In the genomic region with DNA sequence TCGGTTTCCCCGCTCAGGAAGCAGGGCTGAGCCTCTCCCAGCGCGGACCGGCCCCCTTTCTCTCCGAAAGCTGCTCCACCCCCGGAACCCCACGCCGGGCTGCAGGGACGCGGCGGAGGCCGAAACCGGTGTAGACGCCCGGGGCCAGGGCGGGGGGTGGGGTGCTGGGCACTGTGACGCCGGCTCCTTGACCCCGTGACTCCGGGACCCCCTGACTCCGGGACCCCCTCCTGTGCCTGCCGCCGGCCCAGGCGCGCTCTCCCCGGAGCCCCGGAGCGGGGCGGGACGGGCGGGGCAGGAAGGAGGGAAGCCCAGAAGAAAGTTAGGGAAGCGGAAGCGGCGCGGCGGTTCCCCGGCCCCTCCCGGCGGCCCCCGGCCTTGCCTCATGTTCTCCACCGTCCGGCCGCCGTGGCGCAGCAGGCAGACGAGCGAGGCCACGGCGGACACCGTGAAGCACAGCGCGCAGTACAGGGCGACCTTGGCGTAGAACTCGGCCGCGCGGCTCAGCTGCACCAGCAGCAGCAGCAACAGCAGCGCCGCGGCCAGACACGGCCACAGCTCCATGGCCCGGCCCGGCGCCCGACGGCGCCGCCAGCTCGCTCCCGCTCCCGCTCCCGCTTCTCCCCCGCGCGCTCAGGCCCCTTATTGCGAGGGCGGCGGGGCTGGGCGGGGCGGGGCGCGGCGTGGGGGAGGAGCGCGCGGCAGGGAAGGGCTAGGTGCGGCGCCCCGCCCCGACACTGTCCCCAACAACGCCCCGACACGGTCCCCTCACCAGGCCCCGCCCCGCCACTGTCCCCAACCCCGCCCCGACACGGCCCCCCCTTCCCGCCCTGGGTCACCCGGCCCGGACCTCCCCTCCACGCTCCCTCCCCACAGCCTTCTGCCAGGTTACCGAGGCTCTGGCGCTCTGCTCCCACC, we compare ENCODE assay signal across 1 cellular context.
TF ChIP-seq lines count a peak whose summit lies in the region.

A gene (minus strand): TSS at position 664 of the 918 bp plus-strand sequence. CDS start 100 bp downstream, at position 564.

TF ChIP-seq in K562, 482 proteins besides CTCF, POLR2A, EP300 and RAD21 (continued from another document and continues in another):
- TF ChIP-seq, protein P1, sequence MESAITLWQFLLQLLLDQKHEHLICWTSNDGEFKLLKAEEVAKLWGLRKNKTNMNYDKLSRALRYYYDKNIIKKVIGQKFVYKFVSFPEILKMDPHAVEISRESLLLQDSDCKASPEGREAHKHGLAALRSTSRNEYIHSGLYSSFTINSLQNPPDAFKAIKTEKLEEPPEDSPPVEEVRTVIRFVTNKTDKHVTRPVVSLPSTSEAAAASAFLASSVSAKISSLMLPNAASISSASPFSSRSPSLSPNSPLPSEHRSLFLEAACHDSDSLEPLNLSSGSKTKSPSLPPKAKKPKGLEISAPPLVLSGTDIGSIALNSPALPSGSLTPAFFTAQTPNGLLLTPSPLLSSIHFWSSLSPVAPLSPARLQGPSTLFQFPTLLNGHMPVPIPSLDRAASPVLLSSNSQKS (CRISPR knock-in tag; IDR thresholded peaks at IDR 0.05): no peak
- TF ChIP-seq ZNF551 (CRISPR knock-in tag; IDR thresholded peaks at IDR 0.05) (no peak), HDAC8 (tag; IDR thresholded peaks at IDR 0.05) (0 out of 2 replicates have a peak, but pooled peaks have one; percentile 45), U2AF1 (optimal IDR thresholded peaks at IDR 0.05; ENCODE audit: low read depth, low read length) (no peak), SREBF2 (CRISPR knock-in tag; IDR thresholded peaks at IDR 0.05) (no peak), SMARCE1 (IDR thresholded peaks at IDR 0.05) (no peak), CCNT2 (IDR thresholded peaks at IDR 0.05; ENCODE audit: borderline replicate concordance, extremely low read depth, insufficient read length, low read depth, low read length) (peak; percentile 61), GATAD2A (IDR thresholded peaks at IDR 0.05) (no peak), ZSCAN29 (IDR thresholded peaks at IDR 0.05) (peak; percentile 95), TAF1 (IDR thresholded peaks at IDR 0.05; ENCODE audit: control insufficient read depth, extremely low read depth, insufficient read depth, low read length, severe bottlenecking) (peak; percentile 50), RFX1 (IDR thresholded peaks at IDR 0.05) (no peak), KHSRP (IDR thresholded peaks at IDR 0.05) (no peak), LCOR (CRISPR knock-in tag; IDR thresholded peaks at IDR 0.05) (peak; percentile 35; the same call in 1 of the 2 replicates), ZBTB1 (CRISPR knock-in tag; IDR thresholded peaks at IDR 0.05; ENCODE audit: borderline replicate concordance, low read depth) (no peak), RBM34 (IDR thresholded peaks at IDR 0.05; ENCODE audit: borderline replicate concordance, insufficient read depth, low read length) (no peak), STAG1 (CRISPR knock-in tag; IDR thresholded peaks at IDR 0.05; ENCODE audit: borderline replicate concordance) (0 out of 2 replicates have a peak, but pooled peaks have one; percentile 27), KDM2B (CRISPR knock-in tag; IDR thresholded peaks at IDR 0.05) (no peak), ZNF124 (CRISPR knock-in tag; IDR thresholded peaks at IDR 0.05) (0 out of 2 replicates have a peak, but pooled peaks have one; percentile 60), ZNF445 (CRISPR knock-in tag; IDR thresholded peaks at IDR 0.05; ENCODE audit: low read depth) (no peak), POLR2G (IDR thresholded peaks at IDR 0.05; ENCODE audit: low read depth, low read length) (peak; percentile 91), PRPF4 (IDR thresholded peaks at IDR 0.05; ENCODE audit: insufficient read depth, low read depth, low read length, poor library complexity, severe bottlenecking) (no peak), ZZZ3 (IDR thresholded peaks at IDR 0.05) (no peak), FUS (optimal IDR thresholded peaks at IDR 0.05; ENCODE audit: low read depth, low read length) (peak; percentile 63), CAMTA2 (CRISPR knock-in tag; conservative IDR thresholded peaks at IDR 0.05) (0 out of 2 replicates have a peak, but pooled peaks have one; percentile 56), ZNF586 (CRISPR knock-in tag; conservative IDR thresholded peaks at IDR 0.05) (no peak), STAT5B (CRISPR knock-in tag; IDR thresholded peaks at IDR 0.05) (no peak), SIX5 (IDR thresholded peaks at IDR 0.05; ENCODE audit: borderline replicate concordance in 1 of 2, insufficient read depth in 1 of 2, low read depth in 1 of 2, low read length in 2 of 2) (no peak)
- TF ChIP-seq, protein P2, sequence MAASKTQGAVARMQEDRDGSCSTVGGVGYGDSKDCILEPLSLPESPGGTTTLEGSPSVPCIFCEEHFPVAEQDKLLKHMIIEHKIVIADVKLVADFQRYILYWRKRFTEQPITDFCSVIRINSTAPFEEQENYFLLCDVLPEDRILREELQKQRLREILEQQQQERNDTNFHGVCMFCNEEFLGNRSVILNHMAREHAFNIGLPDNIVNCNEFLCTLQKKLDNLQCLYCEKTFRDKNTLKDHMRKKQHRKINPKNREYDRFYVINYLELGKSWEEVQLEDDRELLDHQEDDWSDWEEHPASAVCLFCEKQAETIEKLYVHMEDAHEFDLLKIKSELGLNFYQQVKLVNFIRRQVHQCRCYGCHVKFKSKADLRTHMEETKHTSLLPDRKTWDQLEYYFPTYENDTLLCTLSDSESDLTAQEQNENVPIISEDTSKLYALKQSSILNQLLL (CRISPR knock-in tag; IDR thresholded peaks at IDR 0.05; ENCODE audit: borderline replicate concordance): no peak
- TF ChIP-seq, protein P3, sequence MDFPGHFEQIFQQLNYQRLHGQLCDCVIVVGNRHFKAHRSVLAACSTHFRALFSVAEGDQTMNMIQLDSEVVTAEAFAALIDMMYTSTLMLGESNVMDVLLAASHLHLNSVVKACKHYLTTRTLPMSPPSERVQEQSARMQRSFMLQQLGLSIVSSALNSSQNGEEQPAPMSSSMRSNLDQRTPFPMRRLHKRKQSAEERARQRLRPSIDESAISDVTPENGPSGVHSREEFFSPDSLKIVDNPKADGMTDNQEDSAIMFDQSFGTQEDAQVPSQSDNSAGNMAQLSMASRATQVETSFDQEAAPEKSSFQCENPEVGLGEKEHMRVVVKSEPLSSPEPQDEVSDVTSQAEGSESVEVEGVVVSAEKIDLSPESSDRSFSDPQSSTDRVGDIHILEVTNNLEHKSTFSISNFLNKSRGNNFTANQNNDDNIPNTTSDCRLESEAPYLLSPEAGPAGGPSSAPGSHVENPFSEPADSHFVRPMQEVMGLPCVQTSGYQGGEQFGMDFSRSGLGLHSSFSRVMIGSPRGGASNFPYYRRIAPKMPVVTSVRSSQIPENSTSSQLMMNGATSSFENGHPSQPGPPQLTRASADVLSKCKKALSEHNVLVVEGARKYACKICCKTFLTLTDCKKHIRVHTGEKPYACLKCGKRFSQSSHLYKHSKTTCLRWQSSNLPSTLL (IDR thresholded peaks at IDR 0.05): no peak
- TF ChIP-seq, protein P4, sequence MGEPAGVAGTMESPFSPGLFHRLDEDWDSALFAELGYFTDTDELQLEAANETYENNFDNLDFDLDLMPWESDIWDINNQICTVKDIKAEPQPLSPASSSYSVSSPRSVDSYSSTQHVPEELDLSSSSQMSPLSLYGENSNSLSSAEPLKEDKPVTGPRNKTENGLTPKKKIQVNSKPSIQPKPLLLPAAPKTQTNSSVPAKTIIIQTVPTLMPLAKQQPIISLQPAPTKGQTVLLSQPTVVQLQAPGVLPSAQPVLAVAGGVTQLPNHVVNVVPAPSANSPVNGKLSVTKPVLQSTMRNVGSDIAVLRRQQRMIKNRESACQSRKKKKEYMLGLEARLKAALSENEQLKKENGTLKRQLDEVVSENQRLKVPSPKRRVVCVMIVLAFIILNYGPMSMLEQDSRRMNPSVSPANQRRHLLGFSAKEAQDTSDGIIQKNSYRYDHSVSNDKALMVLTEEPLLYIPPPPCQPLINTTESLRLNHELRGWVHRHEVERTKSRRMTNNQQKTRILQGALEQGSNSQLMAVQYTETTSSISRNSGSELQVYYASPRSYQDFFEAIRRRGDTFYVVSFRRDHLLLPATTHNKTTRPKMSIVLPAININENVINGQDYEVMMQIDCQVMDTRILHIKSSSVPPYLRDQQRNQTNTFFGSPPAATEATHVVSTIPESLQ (CRISPR knock-in tag; IDR thresholded peaks at IDR 0.05): no peak
- TF ChIP-seq, protein P5, sequence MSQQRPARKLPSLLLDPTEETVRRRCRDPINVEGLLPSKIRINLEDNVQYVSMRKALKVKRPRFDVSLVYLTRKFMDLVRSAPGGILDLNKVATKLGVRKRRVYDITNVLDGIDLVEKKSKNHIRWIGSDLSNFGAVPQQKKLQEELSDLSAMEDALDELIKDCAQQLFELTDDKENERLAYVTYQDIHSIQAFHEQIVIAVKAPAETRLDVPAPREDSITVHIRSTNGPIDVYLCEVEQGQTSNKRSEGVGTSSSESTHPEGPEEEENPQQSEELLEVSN (IDR thresholded peaks at IDR 0.05; ENCODE audit: borderline replicate concordance in 1 of 2, extremely low read depth in 1 of 2, insufficient read depth in 1 of 2, insufficient read length in 1 of 2, low read depth in 1 of 2, low read length in 1 of 2, poor library complexity in 1 of 2, severe bottlenecking in 1 of 2): peak; percentile 54 to 84
- TF ChIP-seq, protein P6, sequence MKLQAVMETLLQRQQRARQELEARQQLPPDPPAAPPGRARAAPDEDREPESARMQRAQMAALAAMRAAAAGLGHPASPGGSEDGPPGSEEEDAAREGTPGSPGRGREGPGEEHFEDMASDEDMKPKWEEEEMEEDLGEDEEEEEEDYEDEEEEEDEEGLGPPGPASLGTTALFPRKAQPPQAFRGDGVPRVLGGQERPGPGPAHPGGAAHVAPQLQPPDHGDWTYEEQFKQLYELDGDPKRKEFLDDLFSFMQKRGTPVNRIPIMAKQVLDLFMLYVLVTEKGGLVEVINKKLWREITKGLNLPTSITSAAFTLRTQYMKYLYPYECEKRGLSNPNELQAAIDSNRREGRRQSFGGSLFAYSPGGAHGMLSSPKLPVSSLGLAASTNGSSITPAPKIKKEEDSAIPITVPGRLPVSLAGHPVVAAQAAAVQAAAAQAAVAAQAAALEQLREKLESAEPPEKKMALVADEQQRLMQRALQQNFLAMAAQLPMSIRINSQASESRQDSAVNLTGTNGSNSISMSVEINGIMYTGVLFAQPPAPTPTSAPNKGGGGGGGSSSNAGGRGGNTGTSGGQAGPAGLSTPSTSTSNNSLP (IDR thresholded peaks at IDR 0.05; ENCODE audit: borderline replicate concordance, low read depth, low read length): no peak
- TF ChIP-seq, protein P7, sequence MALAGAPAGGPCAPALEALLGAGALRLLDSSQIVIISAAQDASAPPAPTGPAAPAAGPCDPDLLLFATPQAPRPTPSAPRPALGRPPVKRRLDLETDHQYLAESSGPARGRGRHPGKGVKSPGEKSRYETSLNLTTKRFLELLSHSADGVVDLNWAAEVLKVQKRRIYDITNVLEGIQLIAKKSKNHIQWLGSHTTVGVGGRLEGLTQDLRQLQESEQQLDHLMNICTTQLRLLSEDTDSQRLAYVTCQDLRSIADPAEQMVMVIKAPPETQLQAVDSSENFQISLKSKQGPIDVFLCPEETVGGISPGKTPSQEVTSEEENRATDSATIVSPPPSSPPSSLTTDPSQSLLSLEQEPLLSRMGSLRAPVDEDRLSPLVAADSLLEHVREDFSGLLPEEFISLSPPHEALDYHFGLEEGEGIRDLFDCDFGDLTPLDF (CRISPR knock-in tag; IDR thresholded peaks at IDR 0.05): no peak
- TF ChIP-seq, protein P8, sequence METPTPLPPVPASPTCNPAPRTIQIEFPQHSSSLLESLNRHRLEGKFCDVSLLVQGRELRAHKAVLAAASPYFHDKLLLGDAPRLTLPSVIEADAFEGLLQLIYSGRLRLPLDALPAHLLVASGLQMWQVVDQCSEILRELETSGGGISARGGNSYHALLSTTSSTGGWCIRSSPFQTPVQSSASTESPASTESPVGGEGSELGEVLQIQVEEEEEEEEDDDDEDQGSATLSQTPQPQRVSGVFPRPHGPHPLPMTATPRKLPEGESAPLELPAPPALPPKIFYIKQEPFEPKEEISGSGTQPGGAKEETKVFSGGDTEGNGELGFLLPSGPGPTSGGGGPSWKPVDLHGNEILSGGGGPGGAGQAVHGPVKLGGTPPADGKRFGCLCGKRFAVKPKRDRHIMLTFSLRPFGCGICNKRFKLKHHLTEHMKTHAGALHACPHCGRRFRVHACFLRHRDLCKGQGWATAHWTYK (CRISPR knock-in tag; IDR thresholded peaks at IDR 0.05): no peak; the same call in 1 of the 2 replicates
